Comparison of ENCODE assay signal across 1 cellular context in the genomic region with DNA sequence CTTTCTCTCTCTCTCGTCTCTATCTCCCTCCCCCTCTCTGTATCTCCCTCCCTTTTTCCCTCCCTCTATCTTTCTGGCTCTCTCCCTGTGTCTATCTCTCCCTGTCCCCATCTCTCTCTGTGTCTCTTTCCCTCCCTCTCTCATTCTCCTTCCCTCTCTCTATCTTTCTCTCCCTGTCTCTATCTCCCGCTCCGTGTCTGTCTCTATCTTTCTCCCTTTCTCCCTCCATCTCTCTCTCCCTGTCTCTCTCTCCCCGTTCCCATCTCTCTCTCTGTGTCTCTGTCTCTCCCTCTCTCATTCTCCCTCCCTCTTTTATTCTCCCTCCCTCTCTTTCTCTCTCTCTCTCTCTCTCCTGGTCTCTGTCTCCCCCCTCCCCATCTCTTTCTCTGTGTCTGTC.
TF ChIP-seq lines count a peak whose summit lies in the region.

No MANE protein-coding gene starts in this region.

TF ChIP-seq in HEK293, 187 proteins besides CTCF, POLR2A, EP300 and RAD21 (continued from another document):
- no peak for TF ChIP-seq ELK4 (IDR thresholded peaks at IDR 0.05; ENCODE audit: borderline replicate concordance, low read depth, low read length)
- TF ChIP-seq ZNF423 (tag by site-specific recombination; IDR thresholded peaks at IDR 0.05) = no peak
- TF ChIP-seq ZNF596 (tag by site-specific recombination; IDR thresholded peaks at IDR 0.05) = peak; percentile 92; the same call in 1 of the 2 replicates
- peak; percentile 87 for TF ChIP-seq ZNF366 (tag by site-specific recombination; conservative IDR thresholded peaks at IDR 0.05)
- no peak for TF ChIP-seq ZNF350 (tag by site-specific recombination; IDR thresholded peaks at IDR 0.05)
- TF ChIP-seq, protein P1, sequence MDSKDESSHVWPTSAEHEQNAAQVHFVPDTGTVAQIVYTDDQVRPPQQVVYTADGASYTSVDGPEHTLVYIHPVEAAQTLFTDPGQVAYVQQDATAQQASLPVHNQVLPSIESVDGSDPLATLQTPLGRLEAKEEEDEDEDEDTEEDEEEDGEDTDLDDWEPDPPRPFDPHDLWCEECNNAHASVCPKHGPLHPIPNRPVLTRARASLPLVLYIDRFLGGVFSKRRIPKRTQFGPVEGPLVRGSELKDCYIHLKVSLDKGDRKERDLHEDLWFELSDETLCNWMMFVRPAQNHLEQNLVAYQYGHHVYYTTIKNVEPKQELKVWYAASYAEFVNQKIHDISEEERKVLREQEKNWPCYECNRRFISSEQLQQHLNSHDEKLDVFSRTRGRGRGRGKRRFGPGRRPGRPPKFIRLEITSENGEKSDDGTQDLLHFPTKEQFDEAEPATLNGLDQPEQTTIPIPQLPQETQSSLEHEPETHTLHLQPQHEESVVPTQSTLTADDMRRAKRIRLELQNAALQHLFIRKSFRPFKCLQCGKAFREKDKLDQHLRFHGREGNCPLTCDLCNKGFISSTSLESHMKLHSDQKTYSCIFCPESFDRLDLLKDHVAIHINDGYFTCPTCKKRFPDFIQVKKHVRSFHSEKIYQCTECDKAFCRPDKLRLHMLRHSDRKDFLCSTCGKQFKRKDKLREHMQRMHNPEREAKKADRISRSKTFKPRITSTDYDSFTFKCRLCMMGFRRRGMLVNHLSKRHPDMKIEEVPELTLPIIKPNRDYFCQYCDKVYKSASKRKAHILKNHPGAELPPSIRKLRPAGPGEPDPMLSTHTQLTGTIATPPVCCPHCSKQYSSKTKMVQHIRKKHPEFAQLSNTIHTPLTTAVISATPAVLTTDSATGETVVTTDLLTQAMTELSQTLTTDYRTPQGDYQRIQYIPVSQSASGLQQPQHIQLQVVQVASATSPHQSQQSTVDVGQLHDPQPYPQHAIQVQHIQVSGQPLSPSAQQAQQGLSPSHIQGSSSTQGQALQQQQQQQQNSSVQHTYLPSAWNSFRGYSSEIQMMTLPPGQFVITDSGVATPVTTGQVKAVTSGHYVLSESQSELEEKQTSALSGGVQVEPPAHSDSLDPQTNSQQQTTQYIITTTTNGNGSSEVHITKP (tag by site-specific recombination; IDR thresholded peaks at IDR 0.05) = no peak
- TF ChIP-seq ZNF501 (tag by site-specific recombination; IDR thresholded peaks at IDR 0.05) = no peak
- TF ChIP-seq, protein P2, sequence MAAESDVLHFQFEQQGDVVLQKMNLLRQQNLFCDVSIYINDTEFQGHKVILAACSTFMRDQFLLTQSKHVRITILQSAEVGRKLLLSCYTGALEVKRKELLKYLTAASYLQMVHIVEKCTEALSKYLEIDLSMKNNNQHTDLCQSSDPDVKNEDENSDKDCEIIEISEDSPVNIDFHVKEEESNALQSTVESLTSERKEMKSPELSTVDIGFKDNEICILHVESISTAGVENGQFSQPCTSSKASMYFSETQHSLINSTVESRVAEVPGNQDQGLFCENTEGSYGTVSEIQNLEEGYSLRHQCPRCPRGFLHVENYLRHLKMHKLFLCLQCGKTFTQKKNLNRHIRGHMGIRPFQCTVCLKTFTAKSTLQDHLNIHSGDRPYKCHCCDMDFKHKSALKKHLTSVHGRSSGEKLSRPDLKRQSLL (tag by site-specific recombination; IDR thresholded peaks at IDR 0.05) = peak; percentile 75; the same call in 1 of the 2 replicates
- no peak for TF ChIP-seq OVOL3 (tag by site-specific recombination; IDR thresholded peaks at IDR 0.05)
- TF ChIP-seq IKZF3 (tag by site-specific recombination; IDR thresholded peaks at IDR 0.05) = no peak
- no peak for TF ChIP-seq ZNF169 (tag by site-specific recombination; IDR thresholded peaks at IDR 0.05)
- no peak for TF ChIP-seq ZIC2 (tag by site-specific recombination; IDR thresholded peaks at IDR 0.05)
- TF ChIP-seq ZNF23 (tag by site-specific recombination; IDR thresholded peaks at IDR 0.05; ENCODE audit: borderline replicate concordance) = no peak
- TF ChIP-seq, protein P3, sequence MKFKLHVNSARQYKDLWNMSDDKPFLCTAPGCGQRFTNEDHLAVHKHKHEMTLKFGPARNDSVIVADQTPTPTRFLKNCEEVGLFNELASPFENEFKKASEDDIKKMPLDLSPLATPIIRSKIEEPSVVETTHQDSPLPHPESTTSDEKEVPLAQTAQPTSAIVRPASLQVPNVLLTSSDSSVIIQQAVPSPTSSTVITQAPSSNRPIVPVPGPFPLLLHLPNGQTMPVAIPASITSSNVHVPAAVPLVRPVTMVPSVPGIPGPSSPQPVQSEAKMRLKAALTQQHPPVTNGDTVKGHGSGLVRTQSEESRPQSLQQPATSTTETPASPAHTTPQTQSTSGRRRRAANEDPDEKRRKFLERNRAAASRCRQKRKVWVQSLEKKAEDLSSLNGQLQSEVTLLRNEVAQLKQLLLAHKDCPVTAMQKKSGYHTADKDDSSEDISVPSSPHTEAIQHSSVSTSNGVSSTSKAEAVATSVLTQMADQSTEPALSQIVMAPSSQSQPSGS (tag by site-specific recombination; IDR thresholded peaks at IDR 0.05; ENCODE audit: low read depth) = no peak
- no peak for TF ChIP-seq ZNF292 (tag by site-specific recombination; IDR thresholded peaks at IDR 0.05; ENCODE audit: borderline replicate concordance, low read depth)
- TF ChIP-seq ZNF785 (tag by site-specific recombination; IDR thresholded peaks at IDR 0.05) = no peak
- TF ChIP-seq FEZF1 (tag by site-specific recombination; IDR thresholded peaks at IDR 0.05) = no peak
